In genomic region chr7:37418381-37418780, GRCh38 we compare ENCODE assay signal across 20 cellular contexts. TPM values are rescaled to one million over a fixed set of nuclear protein-coding genes. Genes with fewer than 3 reads are reported as not detected.
DNase-seq lines count a peak whose midpoint lies in the region; ATAC-seq, FAIRE-seq and TF ChIP-seq lines count a peak whose summit lies in the region.
"Had no signal": no experiment of that assay in that cellular context is flagged by ENCODE, and none has a peak within 500 bp of the region (broad histone marks: within the 10 kb centered on the region; RNA-seq: fewer than 3 reads in every experiment).

No MANE protein-coding gene starts in this region.

- H3K79me1 ChIP-seq in H1 (ENCODE audit: low read depth, low read length) (no peaks in the 10 kb centered on the region), trophoblast cell (ENCODE audit: low read length) (no peaks in the 10 kb centered on the region)

- ATAC-seq in CD4-positive, alpha-beta T cell (ENCODE audit: poor library complexity): no peak
- no peak for ATAC-seq in CD8-positive, alpha-beta T cell
- no peak for ATAC-seq in HG03442 (IDR thresholded peaks at IDR 0.05; ENCODE audit: unreplicated experiment)

- H4K8ac ChIP-seq in H1 (ENCODE audit: extremely low read depth, insufficient read depth, low read length) (no peak overlapping the region; the same call in 1 of the 2 replicates), trophoblast cell (ENCODE audit: low read depth, low read length) (no peak overlapping the region)

- TF ChIP-seq RAD21 in H1 (IDR thresholded peaks at IDR 0.05 in 1 of 2, conservative IDR thresholded peaks at IDR 0.05 in 1 of 2; ENCODE audit: low read depth in 2 of 2, low read length in 2 of 2): no peak

- H3K79me2 ChIP-seq in H1 (ENCODE audit: control insufficient read depth in 1 of 2, insufficient read depth in 2 of 2, low read length in 2 of 2) (peaks cover 0 to 3% of the 10 kb centered on the region in 2 experiments; a peak in 1 of 4 replicates), trophoblast cell (ENCODE audit: control insufficient read depth, insufficient read depth, low read length, poor library complexity) (no peaks in the 10 kb centered on the region)

- H3K4me3 ChIP-seq in CD8-positive, alpha-beta T cell (ENCODE audit: low read depth, low read length): no peak overlapping the region
- no peak overlapping the region for H3K4me3 ChIP-seq in H1 (ENCODE audit: extremely low read depth in 1 of 4, insufficient read depth in 2 of 4, low read depth in 3 of 4, low read length in 4 of 4)
- H3K4me3 ChIP-seq in trophoblast cell (ENCODE audit: low read depth, low read length): no peak overlapping the region
- H3K4me3 ChIP-seq: GM23248, PC-9, SJCRH30 had no signal

- no peak for TF ChIP-seq CTCF in CD4-positive, alpha-beta T cell (IDR thresholded peaks at IDR 0.05)
- no peak for TF ChIP-seq CTCF in CD8-positive, alpha-beta T cell (IDR thresholded peaks at IDR 0.05)
- no peak for TF ChIP-seq CTCF in H1 (IDR thresholded peaks at IDR 0.05; ENCODE audit: control extremely low read depth in 1 of 3, insufficient read depth in 1 of 3, low read depth in 1 of 3, low read length in 3 of 3)

- H3K9me3 Mint-ChIP-seq in CD4-positive, alpha-beta T cell: no peaks in the 10 kb centered on the region
- H3K9me3 Mint-ChIP-seq in CD8-positive, alpha-beta T cell: no peaks in the 10 kb centered on the region

- no peaks in the 10 kb centered on the region for H3K9me3 ChIP-seq in CD4-positive, alpha-beta T cell (ENCODE audit: control insufficient read depth, low read length)
- no peaks in the 10 kb centered on the region for H3K9me3 ChIP-seq in CD8-positive, alpha-beta T cell (ENCODE audit: low read length)
- no peaks in the 10 kb centered on the region for H3K9me3 ChIP-seq in H1 (ENCODE audit: insufficient read depth in 2 of 2, low read depth in 1 of 2, low read length in 1 of 2)
- no peaks in the 10 kb centered on the region for H3K9me3 ChIP-seq in trophoblast cell (ENCODE audit: insufficient read depth, low read depth, low read length)
- H3K9me3 ChIP-seq: SJCRH30 had no signal

- peaks cover 63% of the 10 kb centered on the region for H3K4me1 Mint-ChIP-seq in CD4-positive, alpha-beta T cell (ENCODE audit: low read depth)
- H3K4me1 Mint-ChIP-seq in CD8-positive, alpha-beta T cell (ENCODE audit: low read depth): peaks cover 46% of the 10 kb centered on the region

- no peaks in the 10 kb centered on the region for H3K27me3 ChIP-seq in CD4-positive, alpha-beta T cell (ENCODE audit: control insufficient read depth, insufficient read depth, low read length)
- H3K27me3 ChIP-seq in CD8-positive, alpha-beta T cell (ENCODE audit: insufficient read depth, low read length): no peaks in the 10 kb centered on the region
- H3K27me3 ChIP-seq in H1 (replicated peaks in 1 of 4; ENCODE audit: control insufficient read depth in 3 of 4, extremely low read depth in 1 of 4, insufficient read depth in 3 of 4, low read length in 3 of 4) (no peaks in the 10 kb centered on the region), trophoblast cell (ENCODE audit: insufficient read depth, low read length) (no peaks in the 10 kb centered on the region)
- H3K27me3 ChIP-seq: SJCRH30 had no signal

- H3K23ac ChIP-seq in H1 (ENCODE audit: insufficient read length) (no peak overlapping the region), trophoblast cell (ENCODE audit: low read length) (no peak overlapping the region)

- H2BK5ac ChIP-seq in H1 (ENCODE audit: low read depth, low read length) (no peak overlapping the region), trophoblast cell (ENCODE audit: low read depth, low read length, poor library complexity) (no peak overlapping the region)

- H3K56ac ChIP-seq in H1 (replicated peaks; ENCODE audit: insufficient read length, low read depth, low read length): no peak overlapping the region

- no peak for DNase-seq in CD4-positive, alpha-beta T cell
- no peak for DNase-seq in CD8-positive, alpha-beta T cell
- no peak for DNase-seq in H1 (ENCODE audit: low read depth in 1 of 2, low spot score in 2 of 2)
- DNase-seq in trophoblast cell: peak in 1 of 2 donors; percentile 10
- no peak for DNase-seq in NCI-H345 (lab: John Stamatoyannopoulos, UW)
- no peak for DNase-seq in GM19239 (ENCODE audit: insufficient read length, low spot score)
- DNase-seq: ACHN, DMS153, GDM1, GM23248, KBM-7, NCI-H1105, NCI-H1694, NCI-H2107, NCI-H2227 treated with DMSO at 0.1 percent for 48 hours, NCI-H524, PC-9, SJCRH30 had no signal

- no peaks in the 10 kb centered on the region for H3K4me1 ChIP-seq in CD8-positive, alpha-beta T cell (ENCODE audit: insufficient read depth, low read length)
- peaks cover 0 to 6% (median 0%) of the 10 kb centered on the region in 4 experiments; a peak in 2 of 7 replicates for H3K4me1 ChIP-seq in H1 (replicated peaks in 1 of 4; ENCODE audit: control insufficient read depth in 3 of 4, insufficient read depth in 4 of 4, low read length in 3 of 4)
- peaks cover 0 to 2% of the 10 kb centered on the region in 2 experiments for H3K4me1 ChIP-seq in trophoblast cell (ENCODE audit: control insufficient read depth in 1 of 2, insufficient read depth in 2 of 2, low read length in 2 of 2)

- H2BK12ac ChIP-seq in H1 (ENCODE audit: low read depth, low read length) (no peak overlapping the region), trophoblast cell (ENCODE audit: low read length) (no peak overlapping the region)

- H3K14ac ChIP-seq in H1 (ENCODE audit: insufficient read length) (no peak overlapping the region), trophoblast cell (ENCODE audit: low read length) (no peak overlapping the region)

- 87% methylated on average over 6 of the region's 6 CpGs; no CpG with 5 or more reads in 1 of the 2 experiments for WGBS in H1 (ENCODE audit: extremely low coverage in 1 of 2, insufficient coverage in 1 of 2, insufficient read length in 1 of 2, insufficient replicate concordance in 2 of 2, low coverage in 1 of 2, low lambda C conversion rate in 2 of 2, missing lambda C conversion rate in 1 of 2), 2 experiments
- WGBS in trophoblast cell (ENCODE audit: extremely low coverage, insufficient coverage, insufficient read length): no CpG with 5 or more reads among the region's 6 CpGs

- H3K4ac ChIP-seq in H1 (replicated peaks; ENCODE audit: insufficient read length, low read depth, low read length) (no peak overlapping the region), trophoblast cell (ENCODE audit: low read depth, low read length) (no peak overlapping the region)

- no peaks in the 10 kb centered on the region for H3K27me3 Mint-ChIP-seq in CD4-positive, alpha-beta T cell
- no peaks in the 10 kb centered on the region for H3K27me3 Mint-ChIP-seq in CD8-positive, alpha-beta T cell (ENCODE audit: low read depth)

- no peak overlapping the region for H4K91ac ChIP-seq in H1 (replicated peaks; ENCODE audit: insufficient read length, low read length)
- no peak overlapping the region for H4K91ac ChIP-seq in trophoblast cell (ENCODE audit: low read depth, low read length)

- H3K4me2 ChIP-seq in H1 (ENCODE audit: insufficient read depth in 1 of 2, low read depth in 2 of 2, low read length in 2 of 2): no peak overlapping the region
- H3K4me2 ChIP-seq in trophoblast cell (ENCODE audit: low read length): no peak overlapping the region
- H3K4me2 ChIP-seq: PC-9 had no signal

- no peak for TF ChIP-seq EP300 in H1 (IDR thresholded peaks at IDR 0.05; ENCODE audit: borderline replicate concordance in 1 of 2, low read depth in 2 of 2, low read length in 2 of 2)

- H2BK120ac ChIP-seq in H1 (replicated peaks; ENCODE audit: low read depth, low read length): no peak overlapping the region
- H2BK120ac ChIP-seq in trophoblast cell (ENCODE audit: insufficient read depth, low read length, poor library complexity): no peak overlapping the region

- no peak overlapping the region for H2AFZ ChIP-seq in H1 (ENCODE audit: low read length)
- H2AFZ ChIP-seq in trophoblast cell (ENCODE audit: insufficient read depth, low read length, poor library complexity): no peak overlapping the region
- H2AFZ ChIP-seq: GM23248, PC-9 had no signal

- H4K5ac ChIP-seq in H1 (ENCODE audit: insufficient read length, low read depth, low read length): no peak overlapping the region

- no peak for TF ChIP-seq POLR2A in H1 (IDR thresholded peaks at IDR 0.05; ENCODE audit: control extremely low read depth in 1 of 2, low read depth in 2 of 2, low read length in 2 of 2)

- H3K23me2 ChIP-seq in H1 (ENCODE audit: low read depth, low read length): no peaks in the 10 kb centered on the region

- peak overlapping the region; percentile 25 for H3K27ac Mint-ChIP-seq in CD4-positive, alpha-beta T cell
- H3K27ac Mint-ChIP-seq in CD8-positive, alpha-beta T cell: peak overlapping the region; percentile 43

- H2AK5ac ChIP-seq in H1 (ENCODE audit: low read depth, low read length): peak overlapping the region; percentile 47; the same call in 1 of the 2 replicates
- H2AK5ac ChIP-seq in trophoblast cell (ENCODE audit: low read length): no peak overlapping the region

- FAIRE-seq in H1 (lab: Jason Lieb, UNC) (no peak), GM19239 (lab: Jason Lieb, UNC) (no peak)

- intact Hi-C loops in CD4-positive, alpha-beta T cell (cut with DNase I, micrococcal nuclease): loop anchor here in 1 of 2 experiments (2.0 kb wide), 1 partner anchor 14 kb away; no protein-coding TSS in a partner anchor
- intact Hi-C loops in CD8-positive, alpha-beta T cell (cut with DNase I, micrococcal nuclease): no loop called here

- H3K18ac ChIP-seq in H1 (ENCODE audit: extremely low read depth, low read length) (no peak overlapping the region), trophoblast cell (ENCODE audit: low read length) (peak overlapping the region; percentile 11)

- H2BK20ac ChIP-seq in H1 (ENCODE audit: low read length): no peak overlapping the region

- peaks cover 12% of the 10 kb centered on the region for H3K36me3 Mint-ChIP-seq in CD4-positive, alpha-beta T cell (ENCODE audit: low read depth)
- H3K36me3 Mint-ChIP-seq in CD8-positive, alpha-beta T cell: peaks cover 19% of the 10 kb centered on the region

- POLR2A ChIA-PET in CD4-positive, alpha-beta T cell (lab: Charles Lee): interaction anchor here (0.9 to 1.6 kb wide), 3 partner anchors 9 to 31 kb away, joined by 3 to 7 read pairs (median 5); no protein-coding TSS in a partner anchor
- POLR2A ChIA-PET in CD8-positive, alpha-beta T cell (lab: Charles Lee): interaction anchor here (0.7 to 0.9 kb wide), 2 partner anchors 18 to 23 kb away, joined by 3 read pairs; no protein-coding TSS in a partner anchor
- POLR2A ChIA-PET in H1 (lab: Charles Lee; ENCODE audit: partially characterized antibody): no interaction called here

- H3K27ac ChIP-seq in CD4-positive, alpha-beta T cell (ENCODE audit: low read depth, low read length): no peak overlapping the region
- no peak overlapping the region for H3K27ac ChIP-seq in CD8-positive, alpha-beta T cell (ENCODE audit: low read depth, low read length)
- H3K27ac ChIP-seq in H1 (ENCODE audit: low read depth, low read length) (no peak overlapping the region), trophoblast cell (ENCODE audit: low read depth, low read length) (no peak overlapping the region)
- H3K27ac ChIP-seq: C4-2B, GM23248, PC-9, SJCRH30 had no signal

- H3K4me3 Mint-ChIP-seq in CD4-positive, alpha-beta T cell: no peak overlapping the region
- H3K4me3 Mint-ChIP-seq in CD8-positive, alpha-beta T cell: no peak overlapping the region

- H3K9ac ChIP-seq in H1 (replicated peaks in 1 of 4; ENCODE audit: extremely low read depth in 1 of 4, low read depth in 3 of 4, low read length in 3 of 4) (no peak overlapping the region), trophoblast cell (ENCODE audit: low read length) (no peak overlapping the region)
- H3K9ac ChIP-seq: GM23248 had no signal

- H4K12ac ChIP-seq in trophoblast cell (ENCODE audit: low read depth, low read length): no peak overlapping the region

- peaks cover 0 to 1% of the 10 kb centered on the region in 2 experiments for H4K20me1 ChIP-seq in H1 (replicated peaks in 1 of 2; ENCODE audit: control insufficient read depth in 1 of 2, insufficient read depth in 2 of 2, low read length in 2 of 2)

- H3K36me3 ChIP-seq in CD8-positive, alpha-beta T cell (ENCODE audit: insufficient read depth, low read length): no peaks in the 10 kb centered on the region
- H3K36me3 ChIP-seq in H1 (ENCODE audit: control insufficient read depth in 2 of 4, insufficient read depth in 4 of 4, low read length in 3 of 4) (no peaks in the 10 kb centered on the region), trophoblast cell (ENCODE audit: control insufficient read depth in 1 of 2, insufficient read depth in 2 of 2, low read length in 2 of 2) (peaks cover 0 to 5% of the 10 kb centered on the region in 2 experiments)

- no peak overlapping the region for H2BK15ac ChIP-seq in H1 (ENCODE audit: low read length)

- CTCF ChIA-PET in CD4-positive, alpha-beta T cell (lab: Charles Lee): interaction anchor here (1.2 kb wide), 1 partner anchor 15 kb away, joined by 3 read pairs; no protein-coding TSS in a partner anchor
- CTCF ChIA-PET in CD8-positive, alpha-beta T cell (lab: Charles Lee): no interaction called here
- CTCF ChIA-PET in H1 (lab: Charles Lee; ENCODE audit: partially characterized antibody): interaction anchor here (0.6 to 2.4 kb wide), 6 partner anchors 9 to 236 kb away, joined by 3 to 8 read pairs (median 4); no protein-coding TSS in a partner anchor

RNA-seq across cellular contexts. Expression of gene ELMO1, which starts 30.3 kb away (rescaled TPM):
- 100 to 1,000 TPM; 117 to 120 TPM for total RNA-seq in CD4-positive, alpha-beta T cell
- total RNA-seq in CD8-positive, alpha-beta T cell: 10 to 100 TPM; 79.4 to 96.2 TPM
- 18.4 and 20.6 TPM in 2 replicates for total RNA-seq in H1 (2021; fragmentation: NEBNext Ultra II Directional; extraction: Animal tissue kit (Norgen Biotek cat#: 25700))
- 14.1 and 21.0 TPM in 2 replicates for polyA plus RNA-seq in H1 (2011; rRNA removed)
- polyA plus RNA-seq in H1 (2011; cell fraction: cytosol; rRNA removed): 8.6 TPM
- polyA plus RNA-seq in H1 (2011; cell fraction: nucleus; rRNA removed): 18.5 TPM
- polyA plus RNA-seq in H1 (2012, experiment 1 of 2): 19.3 to 24.3 TPM (median 21.1 TPM) in 4 replicates
- polyA plus RNA-seq in H1 (2012, experiment 2 of 2): 10.1 TPM
- polyA plus RNA-seq in H1 (2013, experiment 1 of 2): 6.8 TPM
- 6.6 TPM for polyA plus RNA-seq in H1 (2013, experiment 2 of 2)
- 65.9 and 71.4 TPM in 2 replicates for polyA minus RNA-seq in H1 (2011; rRNA and poly(A)+ RNA removed)
- 19.8 TPM for polyA minus RNA-seq in H1 (2011; cell fraction: cytosol; rRNA and poly(A)+ RNA removed)
- 178 TPM for polyA minus RNA-seq in H1 (2011; cell fraction: nucleus; rRNA and poly(A)+ RNA removed)
- polyA plus RNA-seq in trophoblast cell (2013): 64.9 and 67.0 TPM in 2 replicates
- total RNA-seq: GM23248 had no signal
- polyA plus RNA-seq: GM23248 had no signal
